Comparison of ENCODE assay signal across 1 cellular context in the genomic region with DNA sequence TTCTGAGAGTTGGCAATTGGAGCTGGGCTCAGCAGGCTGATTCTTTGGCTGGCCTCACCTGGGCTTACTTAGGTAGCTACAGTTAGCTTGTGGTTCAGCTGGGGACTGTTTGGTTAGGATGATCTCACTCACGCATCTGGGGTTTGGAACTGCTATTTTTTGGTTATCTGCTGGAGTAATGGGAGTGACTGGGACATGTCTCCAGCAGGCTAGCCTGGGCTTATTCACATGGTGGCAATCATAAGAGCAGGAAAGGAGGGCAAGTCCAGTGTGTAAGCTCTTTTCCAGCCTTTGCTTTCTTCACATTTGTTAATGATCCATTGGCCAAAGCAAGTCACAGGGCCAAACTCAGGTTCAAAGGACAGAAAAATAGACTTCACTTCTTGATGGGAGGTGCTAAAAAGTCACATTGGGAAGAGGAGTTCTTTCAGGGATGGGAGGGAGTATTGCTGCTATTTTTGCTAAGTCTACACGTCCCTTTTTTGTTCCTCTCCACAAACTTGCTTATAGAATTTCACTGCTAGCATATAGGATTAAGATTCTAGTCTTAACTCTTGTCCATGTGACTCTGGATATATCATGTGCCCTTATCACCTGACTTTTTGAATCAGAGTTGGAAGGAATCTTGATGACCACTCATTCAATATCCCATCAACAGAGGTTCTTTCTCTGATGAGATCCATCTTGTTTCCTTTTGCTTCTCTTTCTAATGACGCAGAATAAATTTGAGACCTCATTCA.
TF ChIP-seq lines count a peak whose summit lies in the region.

No MANE protein-coding gene starts in this region.

TF ChIP-seq in liver, 16 proteins besides CTCF, POLR2A, EP300 and RAD21:
- TF ChIP-seq, protein P1, sequence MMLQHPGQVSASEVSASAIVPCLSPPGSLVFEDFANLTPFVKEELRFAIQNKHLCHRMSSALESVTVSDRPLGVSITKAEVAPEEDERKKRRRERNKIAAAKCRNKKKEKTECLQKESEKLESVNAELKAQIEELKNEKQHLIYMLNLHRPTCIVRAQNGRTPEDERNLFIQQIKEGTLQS (IDR thresholded peaks at IDR 0.05): no peak
- TF ChIP-seq HNF4A (conservative IDR thresholded peaks at IDR 0.05): peak; percentile 50 to 68
- TF ChIP-seq SP1 (IDR thresholded peaks at IDR 0.05): peak; percentile 49
- no peak for TF ChIP-seq EGR1 (IDR thresholded peaks at IDR 0.05; ENCODE audit: low read depth in 2 of 2)
- no peak for TF ChIP-seq FOXA1 (IDR thresholded peaks at IDR 0.05)
- TF ChIP-seq, protein P2, sequence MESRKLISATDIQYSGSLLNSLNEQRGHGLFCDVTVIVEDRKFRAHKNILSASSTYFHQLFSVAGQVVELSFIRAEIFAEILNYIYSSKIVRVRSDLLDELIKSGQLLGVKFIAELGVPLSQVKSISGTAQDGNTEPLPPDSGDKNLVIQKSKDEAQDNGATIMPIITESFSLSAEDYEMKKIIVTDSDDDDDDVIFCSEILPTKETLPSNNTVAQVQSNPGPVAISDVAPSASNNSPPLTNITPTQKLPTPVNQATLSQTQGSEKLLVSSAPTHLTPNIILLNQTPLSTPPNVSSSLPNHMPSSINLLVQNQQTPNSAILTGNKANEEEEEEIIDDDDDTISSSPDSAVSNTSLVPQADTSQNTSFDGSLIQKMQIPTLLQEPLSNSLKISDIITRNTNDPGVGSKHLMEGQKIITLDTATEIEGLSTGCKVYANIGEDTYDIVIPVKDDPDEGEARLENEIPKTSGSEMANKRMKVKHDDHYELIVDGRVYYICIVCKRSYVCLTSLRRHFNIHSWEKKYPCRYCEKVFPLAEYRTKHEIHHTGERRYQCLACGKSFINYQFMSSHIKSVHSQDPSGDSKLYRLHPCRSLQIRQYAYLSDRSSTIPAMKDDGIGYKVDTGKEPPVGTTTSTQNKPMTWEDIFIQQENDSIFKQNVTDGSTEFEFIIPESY (IDR thresholded peaks at IDR 0.05): no peak
- TF ChIP-seq RXRA (IDR thresholded peaks at IDR 0.05): peak in 1 of 2 donors; percentile 4
- no peak for TF ChIP-seq YY1 (IDR thresholded peaks at IDR 0.05)
- TF ChIP-seq, protein P3, sequence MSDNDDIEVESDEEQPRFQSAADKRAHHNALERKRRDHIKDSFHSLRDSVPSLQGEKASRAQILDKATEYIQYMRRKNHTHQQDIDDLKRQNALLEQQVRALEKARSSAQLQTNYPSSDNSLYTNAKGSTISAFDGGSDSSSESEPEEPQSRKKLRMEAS (IDR thresholded peaks at IDR 0.05): no peak
- TF ChIP-seq FOXA2 (IDR thresholded peaks at IDR 0.05): no peak
- no peak for TF ChIP-seq JUND (IDR thresholded peaks at IDR 0.05)
- TF ChIP-seq REST (IDR thresholded peaks at IDR 0.05): no peak
- TF ChIP-seq TAF1 (conservative IDR thresholded peaks at IDR 0.05): no peak
TF ChIP-seq in liver: peak in this region for 3.
